ENCODE assay signal across 8 cellular contexts in genomic region chr19:55461259-55461973, GRCh38. TPM values are rescaled to one million over a fixed set of nuclear protein-coding genes. Genes with fewer than 3 reads are reported as not detected.
DNase-seq lines count a peak whose midpoint lies in the region; ATAC-seq and TF ChIP-seq lines count a peak whose summit lies in the region.

Gene ISOC2, minus strand, starts transcription at chr19:55461642. Its CDS starts 5,156 bp downstream, at chr19:55456486.

- H3K27me3 Mint-ChIP-seq in activated T-helper 17 cell treated with anti-CD3 and anti-CD28 coated beads, Interleukin-2, amount 50 U/mL, for 72 hours = no peaks in the 10 kb centered on the region
- peaks cover 0 to 8% (median 0%) of the 10 kb centered on the region in 3 donors for H3K27me3 Mint-ChIP-seq in naive B cell
- H3K27me3 Mint-ChIP-seq in stimulated activated memory B cell treated with anti-CD40 and anti-IgM and Interleukin-4, amounts not matched to agents 10 μg/mL and 1 μg/mL and 100 μg/mL, for 72 hours = no peaks in the 10 kb centered on the region

- DNase-seq in Daoy (ENCODE audit: low read depth) (peak; percentile 100), GOT3 (lab: John Stamatoyannopoulos, UW) (peak; percentile 99), LNCaP clone FGC (ENCODE audit: low read depth) (peak; percentile 99), RWPE1 (ENCODE audit: low spot score) (peak; percentile 99), fibroblast of gingiva (ENCODE audit: low read depth) (peak; percentile 100), naive B cell (peak; percentile 100)

- H3K4me3 ChIP-seq in LNCaP clone FGC (ENCODE audit: low read depth, low read length) = peak within 1 kb of the TSS; percentile 99

- ATAC-seq in activated T-helper 17 cell treated with anti-CD3 and anti-CD28 coated beads, Interleukin-2, amount 50 U/mL, for 72 hours (replicated peaks) = peak; percentile 98
- peak; percentile 93 to 95 for ATAC-seq in naive B cell (ENCODE audit: low read depth in 2 of 2)
- peak; percentile 98 for ATAC-seq in stimulated activated memory B cell treated with anti-CD40 and anti-IgM and Interleukin-4, amounts not matched to agents 10 μg/mL and 1 μg/mL and 100 μg/mL, for 72 hours

- peaks cover 10% of the 10 kb centered on the region for H3K4me1 Mint-ChIP-seq in activated T-helper 17 cell treated with anti-CD3 and anti-CD28 coated beads, Interleukin-2, amount 50 U/mL, for 72 hours
- H3K4me1 Mint-ChIP-seq in naive B cell = peaks cover 25 to 28% (median 27%) of the 10 kb centered on the region in 3 donors
- peaks cover 29% of the 10 kb centered on the region for H3K4me1 Mint-ChIP-seq in stimulated activated memory B cell treated with anti-CD40 and anti-IgM and Interleukin-4, amounts not matched to agents 10 μg/mL and 1 μg/mL and 100 μg/mL, for 72 hours

- no peaks in the 10 kb centered on the region for H3K36me3 Mint-ChIP-seq in activated T-helper 17 cell treated with anti-CD3 and anti-CD28 coated beads, Interleukin-2, amount 50 U/mL, for 72 hours (ENCODE audit: low read depth)
- H3K36me3 Mint-ChIP-seq in naive B cell = no peaks in the 10 kb centered on the region
- H3K36me3 Mint-ChIP-seq in stimulated activated memory B cell treated with anti-CD40 and anti-IgM and Interleukin-4, amounts not matched to agents 10 μg/mL and 1 μg/mL and 100 μg/mL, for 72 hours = peaks cover 11% of the 10 kb centered on the region

- no peak for TF ChIP-seq CTCF in LNCaP clone FGC (IDR thresholded peaks at IDR 0.05; ENCODE audit: control insufficient read depth, extremely low read depth, insufficient read depth)
- TF ChIP-seq CTCF in RWPE1 (conservative IDR thresholded peaks at IDR 0.05; ENCODE audit: low read depth) = no peak

- CTCF ChIA-PET in RWPE1 (lab: Yijun Ruan, JAX) = interaction anchor here (0.6 kb wide), 1 partner anchor 259 kb away, joined by 3 read pairs; no protein-coding TSS in a partner anchor

- peak within 1 kb of the TSS; percentile 88 for H3K4me3 Mint-ChIP-seq in activated T-helper 17 cell treated with anti-CD3 and anti-CD28 coated beads, Interleukin-2, amount 50 U/mL, for 72 hours
- peak within 1 kb of the TSS; percentile 86 to 97 (median 94) for H3K4me3 Mint-ChIP-seq in naive B cell
- peak within 1 kb of the TSS; percentile 87 for H3K4me3 Mint-ChIP-seq in stimulated activated memory B cell treated with anti-CD40 and anti-IgM and Interleukin-4, amounts not matched to agents 10 μg/mL and 1 μg/mL and 100 μg/mL, for 72 hours

- no peaks in the 10 kb centered on the region for H3K9me3 Mint-ChIP-seq in activated T-helper 17 cell treated with anti-CD3 and anti-CD28 coated beads, Interleukin-2, amount 50 U/mL, for 72 hours
- H3K9me3 Mint-ChIP-seq in naive B cell = no peaks in the 10 kb centered on the region
- no peaks in the 10 kb centered on the region for H3K9me3 Mint-ChIP-seq in stimulated activated memory B cell treated with anti-CD40 and anti-IgM and Interleukin-4, amounts not matched to agents 10 μg/mL and 1 μg/mL and 100 μg/mL, for 72 hours

- POLR2A ChIA-PET in RWPE1 (lab: Yijun Ruan, JAX; ENCODE audit: low non-redundant PET) = interaction anchor here (0.6 kb wide), 1 partner anchor 119 kb away, joined by 3 read pairs; the partner anchor contains the start of gene ZNF579

- peak within 1 kb of the TSS; percentile 88 for H3K27ac ChIP-seq in RWPE1

- H3K27ac Mint-ChIP-seq in activated T-helper 17 cell treated with anti-CD3 and anti-CD28 coated beads, Interleukin-2, amount 50 U/mL, for 72 hours = peak within 1 kb of the TSS; percentile 83
- peak within 1 kb of the TSS; percentile 80 to 96 (median 94) for H3K27ac Mint-ChIP-seq in naive B cell
- H3K27ac Mint-ChIP-seq in stimulated activated memory B cell treated with anti-CD40 and anti-IgM and Interleukin-4, amounts not matched to agents 10 μg/mL and 1 μg/mL and 100 μg/mL, for 72 hours = peak within 1 kb of the TSS; percentile 83

RNA-seq across cellular contexts. Expression of gene ISOC2, which starts in this region (rescaled TPM):
- total RNA-seq in Daoy (2014; rRNA removed; shearing (Covaris generic)) = 134 and 140 TPM in 2 replicates
- total RNA-seq in activated T-helper 17 cell treated with anti-CD3 and anti-CD28 coated beads, Interleukin-2, amount 50 U/mL, for 72 hours = 10 to 100 TPM; 21.2 to 39.5 TPM
- polyA plus RNA-seq in naive B cell (ENCODE audit: low read depth in 6 of 6) = 10 to 100 TPM; 21.8 to 57.9 (median 28.0) TPM

Comparison
In these comparisons a context has a peak if more than half of its experiments do, and no peak if none do; other contexts are left out.
1. Peak in every context shown above with its lines: DNase-seq, ATAC-seq, H3K4me3 ChIP-seq and H3K27ac ChIP-seq.